In genomic region chr2:158973511-158973956, GRCh38 we compare ENCODE assay signal across 14 cellular contexts. TPM values are rescaled to one million over a fixed set of nuclear protein-coding genes. Genes with fewer than 3 reads are reported as not detected.
DNase-seq lines count a peak whose midpoint lies in the region; ATAC-seq, FAIRE-seq and TF ChIP-seq lines count a peak whose summit lies in the region.
"Had no signal": no experiment of that assay in that cellular context is flagged by ENCODE, and none has a peak within 500 bp of the region (broad histone marks: within the 10 kb centered on the region; RNA-seq: fewer than 3 reads in every experiment).

No MANE protein-coding gene starts in this region.

- H3K4me3 Mint-ChIP-seq in activated naive CD8-positive, alpha-beta T cell treated with anti-CD3 and anti-CD28 coated beads for 36 hours: no peak overlapping the region
- no peak overlapping the region for H3K4me3 Mint-ChIP-seq in activated CD4-positive, alpha-beta T cell treated with anti-CD3 and anti-CD28 coated beads, Interleukin-2, amount 10 ng/mL, durations not matched to agents 24 days and 14 days
- H3K4me3 Mint-ChIP-seq: activated naive CD8-positive, alpha-beta T cell had no signal

- H3K27me3 ChIP-seq in lower lobe of right lung (ENCODE audit: low read depth): no peaks in the 10 kb centered on the region

- no peak for TF ChIP-seq CTCF in lower lobe of right lung (IDR thresholded peaks at IDR 0.05)

- H3K27ac ChIP-seq in lower lobe of right lung: no peak overlapping the region
- H3K27ac ChIP-seq: BLaER1 treated with 17β-estradiol and CSF1 and Interleukin-3, amounts not matched to agents 10 nM and 100 nM had no signal

- intact Hi-C loops in lower lobe of right lung (cut with DNase I): no loop called here
- intact Hi-C loops in activated CD4-positive, alpha-beta T cell treated with anti-CD3 and anti-CD28 coated beads, Interleukin-2, amount 10 ng/mL, durations not matched to agents 24 days and 14 days (cut with micrococcal nuclease): no loop called here

- peak; percentile 94 for DNase-seq in DMS153 treated with DMSO at 0.1 percent for 48 hours (lab: John Stamatoyannopoulos, UW; ENCODE audit: unreplicated experiment)
- peak; percentile 96 for DNase-seq in NCI-H2029 treated with DMSO at 0.1 percent for 48 hours (lab: John Stamatoyannopoulos, UW)
- DNase-seq in SW480 (ENCODE audit: low spot score): peak; percentile 89
- no peak for DNase-seq in lower lobe of right lung
- no peak for DNase-seq in activated naive CD8-positive, alpha-beta T cell treated with anti-CD3 and anti-CD28 coated beads for 36 hours
- no peak for DNase-seq in HTR-8/SVneo (ENCODE audit: insufficient read length, low spot score)
- DNase-seq in activated CD4-positive, alpha-beta T cell treated with anti-CD3 and anti-CD28 coated beads, Interleukin-2, amount 10 ng/mL, durations not matched to agents 24 days and 14 days: no peak
- no peak for DNase-seq in NOMO-1 treated with DMSO at 0.1 percent for 48 hours (lab: John Stamatoyannopoulos, UW; ENCODE audit: unreplicated experiment)
- DNase-seq: activated CD4-positive, alpha-beta T cell treated with anti-CD3 and anti-CD28 coated beads, Interleukin-2, amount 50 U/mL, for 48 hours; hypothalamus; small intestine; SW 1271 had no signal

- no peak for FAIRE-seq in HTR-8/SVneo (lab: Jason Lieb, UNC)
- FAIRE-seq: small intestine had no signal

- ATAC-seq in lower lobe of right lung: peak; percentile 59 to 69

- H3K9me3 ChIP-seq in lower lobe of right lung: no peaks in the 10 kb centered on the region
- H3K9me3 ChIP-seq: BLaER1 treated with 17β-estradiol and CSF1 and Interleukin-3, amounts not matched to agents 10 nM and 100 nM had no signal

- no peak overlapping the region for H3K27ac Mint-ChIP-seq in activated naive CD8-positive, alpha-beta T cell treated with anti-CD3 and anti-CD28 coated beads for 36 hours
- no peak overlapping the region for H3K27ac Mint-ChIP-seq in activated CD4-positive, alpha-beta T cell treated with anti-CD3 and anti-CD28 coated beads, Interleukin-2, amount 10 ng/mL, durations not matched to agents 24 days and 14 days
- H3K27ac Mint-ChIP-seq: activated naive CD8-positive, alpha-beta T cell had no signal

- H3K9me3 Mint-ChIP-seq in activated naive CD8-positive, alpha-beta T cell treated with anti-CD3 and anti-CD28 coated beads for 36 hours: no peaks in the 10 kb centered on the region
- H3K9me3 Mint-ChIP-seq in activated CD4-positive, alpha-beta T cell treated with anti-CD3 and anti-CD28 coated beads, Interleukin-2, amount 10 ng/mL, durations not matched to agents 24 days and 14 days: no peaks in the 10 kb centered on the region

- peaks cover 60% of the 10 kb centered on the region for H3K27me3 Mint-ChIP-seq in activated naive CD8-positive, alpha-beta T cell treated with anti-CD3 and anti-CD28 coated beads for 36 hours
- H3K27me3 Mint-ChIP-seq in activated CD4-positive, alpha-beta T cell treated with anti-CD3 and anti-CD28 coated beads, Interleukin-2, amount 10 ng/mL, durations not matched to agents 24 days and 14 days: peaks cover 47% of the 10 kb centered on the region

- no peak overlapping the region for H3K4me3 ChIP-seq in lower lobe of right lung
- H3K4me3 ChIP-seq: BLaER1 treated with 17β-estradiol and CSF1 and Interleukin-3, amounts not matched to agents 10 nM and 100 nM had no signal

- H3K36me3 Mint-ChIP-seq in activated naive CD8-positive, alpha-beta T cell treated with anti-CD3 and anti-CD28 coated beads for 36 hours: no peaks in the 10 kb centered on the region
- no peaks in the 10 kb centered on the region for H3K36me3 Mint-ChIP-seq in activated CD4-positive, alpha-beta T cell treated with anti-CD3 and anti-CD28 coated beads, Interleukin-2, amount 10 ng/mL, durations not matched to agents 24 days and 14 days (ENCODE audit: low read depth)
- H3K36me3 Mint-ChIP-seq: activated naive CD8-positive, alpha-beta T cell had no signal

- H3K4me1 Mint-ChIP-seq in activated naive CD8-positive, alpha-beta T cell treated with anti-CD3 and anti-CD28 coated beads for 36 hours: peaks cover 8% of the 10 kb centered on the region
- peaks cover 14% of the 10 kb centered on the region for H3K4me1 Mint-ChIP-seq in activated CD4-positive, alpha-beta T cell treated with anti-CD3 and anti-CD28 coated beads, Interleukin-2, amount 10 ng/mL, durations not matched to agents 24 days and 14 days

- no peaks in the 10 kb centered on the region for H3K36me3 ChIP-seq in lower lobe of right lung
- H3K36me3 ChIP-seq: BLaER1 treated with 17β-estradiol and CSF1 and Interleukin-3, amounts not matched to agents 10 nM and 100 nM had no signal

- peaks cover 53% of the 10 kb centered on the region for H3K4me1 ChIP-seq in lower lobe of right lung

RNA-seq across cellular contexts. Expression of gene TANC1, which starts 5.1 kb away (rescaled TPM):
- total RNA-seq in lower lobe of right lung: 39.5 TPM
- 1 to 10 TPM in 1 of 2 experiments, under 1 TPM in 1; 0.97 to 1.0 TPM for total RNA-seq in activated naive CD8-positive, alpha-beta T cell treated with anti-CD3 and anti-CD28 coated beads for 36 hours
- 0.33 and 0.37 TPM in 2 replicates for total RNA-seq in activated CD4-positive, alpha-beta T cell treated with anti-CD3 and anti-CD28 coated beads, Interleukin-2, amount 10 ng/mL, durations not matched to agents 24 days and 14 days

Comparison
In these comparisons a context has a peak if more than half of its experiments do, and no peak if none do; other contexts are left out.
1. DNase-seq: peak in DMS153 treated with DMSO at 0.1 percent for 48 hours (single experiment), NCI-H2029 treated with DMSO at 0.1 percent for 48 hours (single experiment) and SW480 (single experiment); none in lower lobe of right lung (single experiment), activated naive CD8-positive, alpha-beta T cell treated with anti-CD3 and anti-CD28 coated beads for 36 hours (single experiment), HTR-8/SVneo (single experiment), activated CD4-positive, alpha-beta T cell treated with anti-CD3 and anti-CD28 coated beads, Interleukin-2, amount 10 ng/mL, durations not matched to agents 24 days and 14 days (single experiment) and NOMO-1 treated with DMSO at 0.1 percent for 48 hours (single experiment).
2. RNA of gene TANC1, which starts 5.1 kb away (total RNA-seq): 39.5 TPM in lower lobe of right lung (single experiment); 0.97 to 1.0 TPM in activated naive CD8-positive, alpha-beta T cell treated with anti-CD3 and anti-CD28 coated beads for 36 hours and 0.33 to 0.37 TPM in activated CD4-positive, alpha-beta T cell treated with anti-CD3 and anti-CD28 coated beads, Interleukin-2, amount 10 ng/mL, durations not matched to agents 24 days and 14 days; every median in the first group is over 10 times any median in the second.